Comparison of ENCODE assay signal across 1 cellular context in genomic region chr11:121461843-121462242, GRCh38.
TF ChIP-seq lines count a peak whose summit lies in the region.

No MANE protein-coding gene starts in this region.

TF ChIP-seq in HepG2, 621 proteins besides CTCF, POLR2A, EP300 and RAD21:
- TF ChIP-seq MXD4 (CRISPR knock-in tag; IDR thresholded peaks at IDR 0.05) (no peak), ZNF883 (CRISPR knock-in tag; IDR thresholded peaks at IDR 0.05; ENCODE audit: not compliant biosample characterization) (no peak), ZNF790 (CRISPR knock-in tag; IDR thresholded peaks at IDR 0.05; ENCODE audit: borderline replicate concordance) (no peak), EEA1 (CRISPR knock-in tag; IDR thresholded peaks at IDR 0.05; ENCODE audit: borderline replicate concordance) (no peak), PLRG1 (conservative IDR thresholded peaks at IDR 0.05) (no peak), AHR (CRISPR knock-in tag; IDR thresholded peaks at IDR 0.05) (no peak), ZSCAN21 (CRISPR knock-in tag; IDR thresholded peaks at IDR 0.05; ENCODE audit: borderline replicate concordance) (no peak), HMG20A (CRISPR knock-in tag; IDR thresholded peaks at IDR 0.05; ENCODE audit: borderline replicate concordance) (no peak), ZNF383 (CRISPR knock-in tag; IDR thresholded peaks at IDR 0.05; ENCODE audit: borderline replicate concordance) (no peak), SOX13 (IDR thresholded peaks at IDR 0.05) (no peak), SOX13 (CRISPR knock-in tag; conservative IDR thresholded peaks at IDR 0.05 in 1 of 2, IDR thresholded peaks at IDR 0.05 in 1 of 2) (no peak), TMF1 (CRISPR knock-in tag; IDR thresholded peaks at IDR 0.05; ENCODE audit: low read depth) (no peak), RBM22 (optimal IDR thresholded peaks at IDR 0.05; ENCODE audit: low read length) (no peak), ZNF652 (CRISPR knock-in tag; IDR thresholded peaks at IDR 0.05; ENCODE audit: borderline replicate concordance, low read depth) (no peak), SNAI1 (CRISPR knock-in tag; IDR thresholded peaks at IDR 0.05; ENCODE audit: borderline replicate concordance) (no peak)
